ENCODE assay signal across 8 cellular contexts in genomic region chr16:66936462-66936861, GRCh38. TPM values are rescaled to one million over a fixed set of nuclear protein-coding genes. Genes with fewer than 3 reads are reported as not detected.
A peak's percentile ranks its signal among the peaks of the same experiment; 100 is the strongest.
DNase-seq lines count a peak whose midpoint lies in the region; ATAC-seq and TF ChIP-seq lines count a peak whose summit lies in the region.
"Had no signal": no experiment of that assay in that cellular context is flagged by ENCODE, and none has a peak within 500 bp of the region (broad histone marks: within the 10 kb centered on the region; RNA-seq: fewer than 3 reads in every experiment).

No MANE protein-coding gene starts in this region.

- peaks cover 39% of the 10 kb centered on the region for H3K36me3 ChIP-seq in left ventricle myocardium inferior
- peaks cover 0 to 13% (median 6%) of the 10 kb centered on the region in 4 donors for H3K36me3 ChIP-seq in transverse colon

- WGBS in transverse colon (ENCODE audit: low coverage in 1 of 2), 2 donors: 55% methylated on average over 6 of the region's 6 CpGs; no CpG with 5 or more reads in 1 of the 2 donors

- no peak for ATAC-seq in HG03045 (IDR thresholded peaks at IDR 0.05; ENCODE audit: unreplicated experiment)

- intact Hi-C loops in left ventricle myocardium inferior (cut with micrococcal nuclease): no loop called here
- intact Hi-C loops in transverse colon (cut with DNase I; ENCODE audit: low total_unique reads): no loop called here

- peaks cover 52% of the 10 kb centered on the region for H3K4me1 Mint-ChIP-seq in activated naive CD4-positive, alpha-beta T cell treated with anti-CD3 and anti-CD28 coated beads, Interleukin-2, amount 50 U/mL, for 24 hours

- peak overlapping the region; percentile 98 for H3K4me3 Mint-ChIP-seq in activated naive CD4-positive, alpha-beta T cell treated with anti-CD3 and anti-CD28 coated beads, Interleukin-2, amount 50 U/mL, for 24 hours

- H3K4me1 ChIP-seq in left ventricle myocardium inferior: peaks cover 66% of the 10 kb centered on the region
- peaks cover 17 to 52% (median 43%) of the 10 kb centered on the region in 4 donors for H3K4me1 ChIP-seq in transverse colon

- TF ChIP-seq CTCF in left ventricle myocardium inferior (IDR thresholded peaks at IDR 0.05; ENCODE audit: borderline replicate concordance): no peak
- no peak for TF ChIP-seq CTCF in transverse colon (IDR thresholded peaks at IDR 0.05)

- TF ChIP-seq POLR2A in transverse colon (IDR thresholded peaks at IDR 0.05): peak; percentile 13

- H3K27me3 ChIP-seq in left ventricle myocardium inferior (ENCODE audit: low read depth) (no peaks in the 10 kb centered on the region), transverse colon (no peaks in the 10 kb centered on the region)

- no peak overlapping the region for H3K27ac Mint-ChIP-seq in activated naive CD4-positive, alpha-beta T cell treated with anti-CD3 and anti-CD28 coated beads, Interleukin-2, amount 50 U/mL, for 24 hours

- H3K9me3 ChIP-seq in left ventricle myocardium inferior (replicated peaks) (no peaks in the 10 kb centered on the region), transverse colon (no peaks in the 10 kb centered on the region)

- H3K27ac ChIP-seq in left ventricle myocardium inferior (replicated peaks): peak overlapping the region; percentile 97
- peak overlapping the region; percentile 93 to 97 (median 96) for H3K27ac ChIP-seq in transverse colon

- DNase-seq in activated naive CD4-positive, alpha-beta T cell treated with Interleukin-2 at 50 U/mL for 16 hours: no peak
- DNase-seq in left ventricle myocardium inferior (peak; percentile 35), transverse colon (peak; percentile 51), SK-N-DZ (ENCODE audit: low spot score) (no peak)
- DNase-seq: C1 segment of cervical spinal cord, NCI-H2081 treated with DMSO at 0.1 percent for 48 hours had no signal

- no peak for TF ChIP-seq EP300 in transverse colon (IDR thresholded peaks at IDR 0.05; ENCODE audit: low read depth)

- H3K4me3 ChIP-seq in left ventricle myocardium inferior: peak overlapping the region; percentile 97
- H3K4me3 ChIP-seq in transverse colon: peak overlapping the region in 3 of 4 donors; percentile 84 to 99 (median 94)

- no peaks in the 10 kb centered on the region for H3K9me3 Mint-ChIP-seq in activated naive CD4-positive, alpha-beta T cell treated with anti-CD3 and anti-CD28 coated beads, Interleukin-2, amount 50 U/mL, for 24 hours

- no peaks in the 10 kb centered on the region for H3K27me3 Mint-ChIP-seq in activated naive CD4-positive, alpha-beta T cell treated with anti-CD3 and anti-CD28 coated beads, Interleukin-2, amount 50 U/mL, for 24 hours

- H3K36me3 Mint-ChIP-seq in activated naive CD4-positive, alpha-beta T cell treated with anti-CD3 and anti-CD28 coated beads, Interleukin-2, amount 50 U/mL, for 24 hours: peaks cover 13% of the 10 kb centered on the region

- in situ Hi-C loops in transverse colon (cut with MboI; ENCODE audit: low pct_ligation_motif_present in 1 of 4, low pct_unique_long_range_greater_than_20kb in 1 of 4, low sequenced_read_pairs in 3 of 4): no loop called here

RNA-seq across cellular contexts. Expression of gene CES2, which starts 1.1 kb away (rescaled TPM):
- total RNA-seq in left ventricle myocardium inferior (88.5 TPM), transverse colon (1,000 to 10,000 TPM in 2 of 4 donors, 100 to 1,000 TPM in 2; 462 to 1,338 (median 921) TPM)
- polyA plus RNA-seq in SK-N-DZ (2014; cell fraction: cytosol; rRNA removed): 17.0 and 20.9 TPM in 2 replicates
- polyA plus RNA-seq in SK-N-DZ (2014; cell fraction: nucleus; rRNA removed): 9.2 and 10.9 TPM in 2 replicates

RNA-seq across cellular contexts. Expression of gene CIAO2B, which starts 2.3 kb away (rescaled TPM):
- total RNA-seq in left ventricle myocardium inferior: 127 TPM
- 10 to 100 TPM; 15.3 to 93.8 (median 51.6) TPM for total RNA-seq in transverse colon
- polyA plus RNA-seq in SK-N-DZ (2014; cell fraction: cytosol; rRNA removed): 174 and 182 TPM in 2 replicates
- polyA plus RNA-seq in SK-N-DZ (2014; cell fraction: nucleus; rRNA removed): 92.7 and 156 TPM in 2 replicates

RNA-seq across cellular contexts. Expression of gene RRAD, which starts 11.1 kb away (rescaled TPM):
- total RNA-seq in left ventricle myocardium inferior (135 TPM), transverse colon (10 to 100 TPM in 1 of 4 donors, 1 to 10 TPM in 2, not detected in 1; 3.5 to 15.3 (median 4.2) TPM)
- 0.12 TPM in 1 of 2 replicates, not detected in the other for polyA plus RNA-seq in SK-N-DZ (2014; cell fraction: cytosol; rRNA removed)
- polyA plus RNA-seq in SK-N-DZ (2014; cell fraction: nucleus; rRNA removed): 0.26 TPM in 1 of 2 replicates, not detected in the other

RNA-seq across cellular contexts. Expression of gene CDH16, which starts 17.8 kb away (rescaled TPM):
- not detected for total RNA-seq in left ventricle myocardium inferior
- 1 to 10 TPM in 2 of 4 donors, under 1 TPM in 1, not detected in 1; 0.20 to 2.4 (median 1.8) TPM for total RNA-seq in transverse colon
- polyA plus RNA-seq in SK-N-DZ (2014; cell fraction: cytosol; rRNA removed): not detected in 2 replicates
- polyA plus RNA-seq in SK-N-DZ (2014; cell fraction: nucleus; rRNA removed): not detected in 2 replicates

RNA-seq across cellular contexts. Expression of gene CES3, which starts 24.6 kb away (rescaled TPM):
- total RNA-seq in left ventricle myocardium inferior: 1.0 TPM
- total RNA-seq in transverse colon: 100 to 1,000 TPM; 247 to 616 (median 291) TPM
- 2.1 and 2.2 TPM in 2 replicates for polyA plus RNA-seq in SK-N-DZ (2014; cell fraction: cytosol; rRNA removed)
- polyA plus RNA-seq in SK-N-DZ (2014; cell fraction: nucleus; rRNA removed): 9.9 and 12.0 TPM in 2 replicates

Comparison
In these comparisons a context has a peak if more than half of its experiments do, and no peak if none do; other contexts are left out.
1. DNase-seq: peak in left ventricle myocardium inferior (single experiment) and transverse colon (single experiment); none in activated naive CD4-positive, alpha-beta T cell treated with Interleukin-2 at 50 U/mL for 16 hours (single experiment) and SK-N-DZ (single experiment).